In genomic region chr12:4707306-4707705, GRCh38 we compare ENCODE assay signal across 32 cellular contexts. TPM values are rescaled to one million over a fixed set of nuclear protein-coding genes. Genes with fewer than 3 reads are reported as not detected.
"Had no signal": no experiment of that assay in that cellular context is flagged by ENCODE, and none has a peak within 500 bp of the region (broad histone marks: within the 10 kb centered on the region; RNA-seq: fewer than 3 reads in every experiment).

No MANE protein-coding gene starts in this region.

- H3K4me3 Mint-ChIP-seq: activated B cell treated with CpG ODN at 0.5 μM for 24 hours; activated CD8-positive, alpha-beta T cell treated with anti-CD3 and anti-CD28 coated beads for 36 hours; activated naive CD8-positive, alpha-beta T cell; activated T-cell treated with anti-CD3 and anti-CD28 coated beads, Interleukin-2, amount 50 U/mL, for 4 hours; activated T-helper 17 cell treated with anti-CD3 and anti-CD28 coated beads, Interleukin-2, amount 50 U/mL, for 72 hours; central memory CD8-positive, alpha-beta T cell; dendritic cell treated with granulocyte-macrophage colony-stimulating factor and Interleukin-4, amounts not matched to agents 40 ng/mL and 50 ng/mL, for 4 days; endodermal cell; T-helper 17 cell; T-helper 2 cell treated with Interferon-gamma antibody and Interleukin-4, amounts not matched to agents 5 μg/mL and 100 μg/mL, for 36 hours had no signal

- H3K36me3 Mint-ChIP-seq: activated naive CD8-positive, alpha-beta T cell had no signal

- H3K27me3 Mint-ChIP-seq: activated T-helper 17 cell treated with anti-CD3 and anti-CD28 coated beads, Interleukin-2, amount 50 U/mL, for 72 hours had no signal

- H3K27ac Mint-ChIP-seq: activated B cell treated with CpG ODN at 0.5 μM for 24 hours; activated CD8-positive, alpha-beta T cell treated with anti-CD3 and anti-CD28 coated beads for 36 hours; activated naive CD8-positive, alpha-beta T cell; activated T-helper 17 cell treated with anti-CD3 and anti-CD28 coated beads, Interleukin-2, amount 50 U/mL, for 72 hours; dendritic cell treated with granulocyte-macrophage colony-stimulating factor and Interleukin-4, amounts not matched to agents 40 ng/mL and 50 ng/mL, for 4 days; endodermal cell; T-helper 17 cell; T-helper 2 cell treated with Interferon-gamma antibody and Interleukin-4, amounts not matched to agents 5 μg/mL and 100 μg/mL, for 36 hours had no signal

- H3K27ac ChIP-seq: brain microvascular endothelial cell, coronary artery, dorsolateral prefrontal cortex had no signal

- H3K4me1 Mint-ChIP-seq: activated B cell treated with CpG ODN at 0.5 μM for 24 hours; activated T-helper 17 cell treated with anti-CD3 and anti-CD28 coated beads, Interleukin-2, amount 50 U/mL, for 72 hours; central memory CD8-positive, alpha-beta T cell; T-helper 17 cell had no signal

- DNase-seq: activated B cell treated with CpG ODN at 0.5 μM for 24 hours; activated CD4-positive, alpha-beta T cell treated with anti-CD3 and anti-CD28 coated beads for 48 hours; activated CD4-positive, alpha-beta T cell treated with anti-CD3 and anti-CD28 coated beads, Interleukin-2, amount 50 U/mL, for 1 hour; activated CD4-positive, alpha-beta T cell treated with anti-CD3 and anti-CD28 coated beads, Interleukin-2, amount 50 U/mL, for 48 hours; activated CD8-positive, alpha-beta memory T cell treated with anti-CD3 and anti-CD28 coated beads for 24 hours; activated CD8-positive, alpha-beta T cell treated with anti-CD3 and anti-CD28 coated beads for 36 hours; activated effector memory CD4-positive, alpha-beta T cell treated with Interleukin-2 at 50 U/mL for 16 hours; activated gamma-delta T cell treated with Interleukin-2 at 50 U/mL for 16 hours; activated naive CD4-positive, alpha-beta T cell treated with anti-CD3 and anti-CD28 coated beads, Interleukin-2, amount 50 U/mL, for 16 hours; activated naive CD4-positive, alpha-beta T cell treated with Interleukin-2 at 50 U/mL for 16 hours; activated T-cell treated with anti-CD3 and anti-CD28 coated beads, Interleukin-2, amount 50 U/mL, for 4 hours; amniotic stem cell; anterior cingulate cortex; brain microvascular endothelial cell; dorsolateral prefrontal cortex; effector memory CD4-positive, alpha-beta T cell; endodermal cell; foreskin fibroblast; head of caudate nucleus; T-helper 1 cell; T-helper 17 cell; T1000 had no signal

- H3K27me3 ChIP-seq: brain microvascular endothelial cell, dorsolateral prefrontal cortex had no signal

- H3K9me3 Mint-ChIP-seq: activated B cell treated with CpG ODN at 0.5 μM for 24 hours; activated CD8-positive, alpha-beta T cell treated with anti-CD3 and anti-CD28 coated beads for 36 hours; activated T-cell treated with anti-CD3 and anti-CD28 coated beads, Interleukin-2, amount 50 U/mL, for 4 hours; activated T-helper 17 cell treated with anti-CD3 and anti-CD28 coated beads, Interleukin-2, amount 50 U/mL, for 72 hours; central memory CD8-positive, alpha-beta T cell; dendritic cell treated with granulocyte-macrophage colony-stimulating factor and Interleukin-4, amounts not matched to agents 40 ng/mL and 50 ng/mL, for 4 days; endodermal cell; T-helper 2 cell treated with Interferon-gamma antibody and Interleukin-4, amounts not matched to agents 5 μg/mL and 100 μg/mL, for 36 hours had no signal

- FAIRE-seq: astrocyte, bronchial epithelial cell, frontal cortex had no signal

- H3K4me3 ChIP-seq: coronary artery, dorsolateral prefrontal cortex had no signal

- H3K36me3 ChIP-seq: brain microvascular endothelial cell had no signal

RNA-seq across cellular contexts. Expression of gene GALNT8, which starts 12.9 kb away (rescaled TPM):
- total RNA-seq: bronchial epithelial cell, esophagus mucosa had no signal
